ENCODE assay signal across 23 cellular contexts in the genomic region with DNA sequence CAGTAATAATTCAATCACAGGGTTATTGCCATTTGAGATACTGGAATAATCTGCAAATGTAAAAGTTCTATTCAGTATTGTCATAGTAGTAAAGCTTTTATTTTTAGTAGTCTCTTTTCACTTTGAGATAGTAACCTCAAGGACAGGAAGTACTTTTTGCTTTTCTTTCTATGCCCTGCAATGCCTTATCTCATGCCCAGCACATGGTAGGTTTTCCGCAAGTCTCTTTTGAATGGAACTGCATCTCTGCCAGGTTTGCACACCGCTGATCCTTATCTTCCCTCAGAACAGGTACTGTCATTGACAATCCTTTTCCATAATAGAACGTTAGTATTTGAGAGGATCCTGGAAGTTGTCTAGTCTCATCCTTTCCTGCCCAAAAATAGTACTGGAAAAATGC.
DNase-seq lines count a peak whose midpoint lies in the region; ATAC-seq and TF ChIP-seq lines count a peak whose summit lies in the region.
"Had no signal": no experiment of that assay in that cellular context is flagged by ENCODE, and none has a peak within 500 bp of the region (broad histone marks: within the 10 kb centered on the region; RNA-seq: fewer than 3 reads in every experiment).

No MANE protein-coding gene starts in this region.

- peaks cover 8% of the 10 kb centered on the region for H3K79me2 ChIP-seq in trophoblast cell (ENCODE audit: control insufficient read depth, insufficient read depth, low read length, poor library complexity)

- H2AK5ac ChIP-seq in trophoblast cell (ENCODE audit: low read length) = no peak overlapping the region

- no peak overlapping the region for H3K27ac ChIP-seq in BLaER1
- peak overlapping the region; percentile 48 for H3K27ac ChIP-seq in cingulate gyrus (ENCODE audit: low read depth, low read length)
- H3K27ac ChIP-seq in trophoblast cell (ENCODE audit: low read depth, low read length) = peak overlapping the region; percentile 58
- H3K27ac ChIP-seq: C4-2B had no signal

- no peak overlapping the region for H2BK5ac ChIP-seq in trophoblast cell (ENCODE audit: low read depth, low read length, poor library complexity)

- H3K14ac ChIP-seq in trophoblast cell (ENCODE audit: low read length) = no peak overlapping the region

- no peak overlapping the region for H2AFZ ChIP-seq in trophoblast cell (ENCODE audit: insufficient read depth, low read length, poor library complexity)

- no peak overlapping the region for H3K23ac ChIP-seq in trophoblast cell (ENCODE audit: low read length)

- H4K91ac ChIP-seq in trophoblast cell (ENCODE audit: low read depth, low read length) = no peak overlapping the region

- H3K4ac ChIP-seq in trophoblast cell (ENCODE audit: low read depth, low read length) = no peak overlapping the region

- no peak overlapping the region for H2BK120ac ChIP-seq in trophoblast cell (ENCODE audit: insufficient read depth, low read length, poor library complexity)

- peak overlapping the region; percentile 41 for H3K4me2 ChIP-seq in BLaER1
- H3K4me2 ChIP-seq in trophoblast cell (ENCODE audit: low read length) = no peak overlapping the region

- H2BK12ac ChIP-seq in trophoblast cell (ENCODE audit: low read length) = no peak overlapping the region

- TF ChIP-seq CTCF in LNCaP clone FGC (IDR thresholded peaks at IDR 0.05; ENCODE audit: control insufficient read depth, extremely low read depth, insufficient read depth) = no peak

- H3K9ac ChIP-seq in BLaER1 (no peak overlapping the region), trophoblast cell (ENCODE audit: low read length) (no peak overlapping the region)

- peaks cover 35% of the 10 kb centered on the region for H3K79me1 ChIP-seq in trophoblast cell (ENCODE audit: low read length)

- H3K36me3 ChIP-seq in BLaER1 (no peaks in the 10 kb centered on the region), trophoblast cell (ENCODE audit: control insufficient read depth in 1 of 2, insufficient read depth in 2 of 2, low read length in 2 of 2) (no peaks in the 10 kb centered on the region)
- H3K36me3 ChIP-seq: Peyer's patch had no signal

- no peaks in the 10 kb centered on the region for H3K27me3 ChIP-seq in BLaER1
- no peaks in the 10 kb centered on the region for H3K27me3 ChIP-seq in trophoblast cell (ENCODE audit: insufficient read depth, low read length)
- H3K27me3 ChIP-seq: Peyer's patch had no signal

- H4K12ac ChIP-seq in trophoblast cell (ENCODE audit: low read depth, low read length) = no peak overlapping the region

- DNase-seq in LNCaP clone FGC (ENCODE audit: low read depth) (peak; percentile 40), trophoblast cell (no peak), NCI-H526 treated with DMSO at 0.1 percent for 48 hours (lab: John Stamatoyannopoulos, UW) (no peak)
- DNase-seq in stimulated activated CD4-positive, alpha-beta T cell treated with anti-CD3 and anti-CD28 coated beads, Interleukin-15, amount 100 ng/mL, for 24 hours = no peak
- DNase-seq: activated CD4-positive, alpha-beta T cell treated with anti-CD3 and anti-CD28 coated beads for 4 hours; endodermal cell; GDM1; head of caudate nucleus; Karpas-422; NCI-H1048; NCI-H1930; NCI-H446 treated with DMSO at 0.1 percent for 48 hours; occipital lobe; Peyer's patch; retina; stimulated activated CD4-positive, alpha-beta T cell treated with anti-CD3 and anti-CD28 coated beads, Interleukin-12 subunit alpha, Interleukin-12 subunit beta, amount 100 ng/mL, for 4 hours; stimulated activated CD8-positive, alpha-beta memory T cell treated with anti-CD3 and anti-CD28 coated beads, Interleukin-4, amount 100 ng/mL, for 48 hours had no signal

- no peak overlapping the region for H3K18ac ChIP-seq in trophoblast cell (ENCODE audit: low read length)

- H3K9me3 ChIP-seq in BLaER1 = no peaks in the 10 kb centered on the region
- no peaks in the 10 kb centered on the region for H3K9me3 ChIP-seq in trophoblast cell (ENCODE audit: insufficient read depth, low read depth, low read length)
- H3K9me3 ChIP-seq: Peyer's patch had no signal

- ATAC-seq in HG03442 (IDR thresholded peaks at IDR 0.05; ENCODE audit: unreplicated experiment) = no peak
- ATAC-seq in GM18505 (IDR thresholded peaks at IDR 0.05; ENCODE audit: unreplicated experiment) = no peak
- ATAC-seq: activated naive CD4-positive, alpha-beta T cell treated with anti-CD3 and anti-CD28 coated beads, Interleukin-2, amount 50 U/mL, for 72 hours had no signal

- H3K4me3 ChIP-seq in BLaER1 (no peak overlapping the region), LNCaP clone FGC (ENCODE audit: low read depth, low read length) (no peak overlapping the region), trophoblast cell (ENCODE audit: low read depth, low read length) (no peak overlapping the region)
- H3K4me3 ChIP-seq: Peyer's patch had no signal

- WGBS in trophoblast cell (ENCODE audit: extremely low coverage, insufficient coverage, insufficient read length) = no CpG with 5 or more reads among the region's 3 CpGs

- no peaks in the 10 kb centered on the region for H4K20me1 ChIP-seq in BLaER1

- no peak for TF ChIP-seq POLR2A in GM18505 (IDR thresholded peaks at IDR 0.05; ENCODE audit: borderline replicate concordance, extremely low read depth, insufficient read depth, insufficient read length)

- H3K4me1 ChIP-seq in BLaER1 (peaks cover 20% of the 10 kb centered on the region), trophoblast cell (ENCODE audit: control insufficient read depth in 1 of 2, insufficient read depth in 2 of 2, low read length in 2 of 2) (peaks cover 28 to 42% of the 10 kb centered on the region in 2 experiments)

- no peak overlapping the region for H4K8ac ChIP-seq in trophoblast cell (ENCODE audit: low read depth, low read length)
